ENCODE assay signal across 2 cellular contexts in genomic region chr19:32718286-32718685, GRCh38.
TF ChIP-seq lines count a peak whose summit lies in the region.

No MANE protein-coding gene starts in this region.

TF ChIP-seq in GM23338, 12 proteins besides CTCF, POLR2A, EP300 and RAD21:
- TF ChIP-seq REST (IDR thresholded peaks at IDR 0.05; ENCODE audit: unreplicated experiment): no peak
- TF ChIP-seq ZNF114 (CRISPR knock-in tag; IDR thresholded peaks at IDR 0.05): no peak
- TF ChIP-seq, protein P1, sequence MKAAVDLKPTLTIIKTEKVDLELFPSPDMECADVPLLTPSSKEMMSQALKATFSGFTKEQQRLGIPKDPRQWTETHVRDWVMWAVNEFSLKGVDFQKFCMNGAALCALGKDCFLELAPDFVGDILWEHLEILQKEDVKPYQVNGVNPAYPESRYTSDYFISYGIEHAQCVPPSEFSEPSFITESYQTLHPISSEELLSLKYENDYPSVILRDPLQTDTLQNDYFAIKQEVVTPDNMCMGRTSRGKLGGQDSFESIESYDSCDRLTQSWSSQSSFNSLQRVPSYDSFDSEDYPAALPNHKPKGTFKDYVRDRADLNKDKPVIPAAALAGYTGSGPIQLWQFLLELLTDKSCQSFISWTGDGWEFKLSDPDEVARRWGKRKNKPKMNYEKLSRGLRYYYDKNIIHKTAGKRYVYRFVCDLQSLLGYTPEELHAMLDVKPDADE (IDR thresholded peaks at IDR 0.05): no peak
TF ChIP-seq in GM23338: peak in this region for 0.

TF ChIP-seq in K562, 482 proteins besides CTCF, POLR2A, EP300 and RAD21:
- TF ChIP-seq AFF4 (CRISPR knock-in tag; IDR thresholded peaks at IDR 0.05): no peak
- no peak for TF ChIP-seq ARID3A (IDR thresholded peaks at IDR 0.05; ENCODE audit: borderline replicate concordance, low read depth, low read length)
- no peak for TF ChIP-seq RBM25 (IDR thresholded peaks at IDR 0.05; ENCODE audit: low read depth, low read length, severe bottlenecking)
- no peak for TF ChIP-seq ZNF12 (CRISPR knock-in tag; IDR thresholded peaks at IDR 0.05)
- no peak for TF ChIP-seq SMAD4 (CRISPR knock-in tag; conservative IDR thresholded peaks at IDR 0.05)
